ENCODE assay signal across 20 cellular contexts in the genomic region with DNA sequence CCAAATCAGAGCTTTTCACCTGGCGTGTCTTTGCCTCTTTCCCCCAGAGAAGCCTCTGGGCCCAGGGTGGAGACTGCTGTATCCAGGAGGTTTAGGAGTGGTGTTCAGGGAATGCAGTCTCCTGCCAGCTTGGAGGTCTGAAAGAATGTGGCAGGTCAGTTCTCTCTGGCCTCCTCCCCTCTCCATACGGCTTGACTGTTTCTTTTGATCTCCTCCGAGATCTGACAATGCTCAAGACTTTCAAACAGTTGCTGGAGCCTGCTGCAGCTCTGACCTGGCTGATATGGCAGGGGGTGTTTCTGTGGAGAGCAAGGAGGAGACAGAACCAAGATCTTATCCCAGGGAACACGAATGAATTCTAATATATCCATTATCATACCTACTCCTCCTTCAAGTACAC. TPM values are rescaled to one million over a fixed set of nuclear protein-coding genes. Genes with fewer than 3 reads are reported as not detected.
A peak's percentile ranks its signal among the peaks of the same experiment; 100 is the strongest.
DNase-seq lines count a peak whose midpoint lies in the region; ATAC-seq and TF ChIP-seq lines count a peak whose summit lies in the region.
"Had no signal": no experiment of that assay in that cellular context is flagged by ENCODE, and none has a peak within 500 bp of the region (broad histone marks: within the 10 kb centered on the region; RNA-seq: fewer than 3 reads in every experiment).

No MANE protein-coding gene starts in this region.

- TF ChIP-seq POLR2A in lower leg skin (IDR thresholded peaks at IDR 0.05), result no peak

- no peaks in the 10 kb centered on the region for H3K36me3 ChIP-seq in NT2/D1 (ENCODE audit: insufficient read depth, insufficient read length, low read length)
- H3K36me3 ChIP-seq in neutrophil, result no peaks in the 10 kb centered on the region
- H3K36me3 ChIP-seq: stomach had no signal

- H3K4me3 ChIP-seq in NT2/D1 (ENCODE audit: insufficient read length, low read depth) (no peak overlapping the region), neutrophil (ENCODE audit: low read depth in 1 of 2, low read length in 1 of 2) (no peak overlapping the region), lower leg skin (ENCODE audit: low read depth, poor library complexity, severe bottlenecking) (no peak overlapping the region)
- H3K4me3 ChIP-seq: BLaER1, stomach had no signal

- 47 to 52% methylated on average over 4 of the region's 4 CpGs for WGBS in lower leg skin, 2 donors

- no peak for TF ChIP-seq CTCF in neutrophil (IDR thresholded peaks at IDR 0.05)
- TF ChIP-seq CTCF in lower leg skin (IDR thresholded peaks at IDR 0.05), result no peak
- TF ChIP-seq CTCF in GM13976 (IDR thresholded peaks at IDR 0.05; ENCODE audit: borderline replicate concordance, control extremely low read depth, extremely low read depth, insufficient read depth, missing control alignments), result no peak

- DNase-seq in EH (ENCODE audit: low read depth), result peak; percentile 57
- peak; percentile 23 for DNase-seq in NT2/D1 (ENCODE audit: low read depth, low spot score)
- DNase-seq in glomerular visceral epithelial cell (ENCODE audit: extremely low spot score), result peak; percentile 38
- DNase-seq in activated CD8-positive, alpha-beta memory T cell treated with anti-CD3 and anti-CD28 coated beads, Interleukin-2, amount 50 U/mL, for 4 hours, result no peak
- DNase-seq in lower leg skin (ENCODE audit: low spot score in 2 of 2), result no peak
- DNase-seq in GM13976 (ENCODE audit: low spot score), result no peak
- DNase-seq: activated CD4-positive, alpha-beta T cell treated with anti-CD3 and anti-CD28 coated beads for 36 hours; activated T-cell treated with anti-CD3 and anti-CD28 coated beads, Interleukin-2, amount 50 U/mL, for 48 hours; amygdala; H9; hippocampal formation; NCI-H1105; NCI-H2227 treated with DMSO at 0.1 percent for 48 hours; PC-3; stomach had no signal

- in situ Hi-C loops in GM13976 (cut with MboI; ENCODE audit: low sequenced_read_pairs, unreplicated experiment), result no loop called here

- no peak overlapping the region for H3K9ac ChIP-seq in NT2/D1 (ENCODE audit: insufficient read length, low read depth)
- H3K9ac ChIP-seq: BLaER1 had no signal

- H3K27ac ChIP-seq in neutrophil, result peak overlapping the region; percentile 90
- H3K27ac ChIP-seq: BLaER1 had no signal

- no peak for ATAC-seq in GM18868 (IDR thresholded peaks at IDR 0.05; ENCODE audit: unreplicated experiment)
- ATAC-seq: activated CD4-positive, alpha-beta T cell treated with anti-CD3 and anti-CD28 coated beads for 36 hours; PC-3 had no signal

- H3K9me3 ChIP-seq in NT2/D1 (ENCODE audit: insufficient read depth, low read length) (peaks cover 37% of the 10 kb centered on the region; the same call in 1 of the 2 replicates), neutrophil (no peaks in the 10 kb centered on the region)

- no peaks in the 10 kb centered on the region for H3K27me3 ChIP-seq in NT2/D1 (ENCODE audit: insufficient read depth, insufficient read length)
- no peaks in the 10 kb centered on the region for H3K27me3 ChIP-seq in neutrophil
- H3K27me3 ChIP-seq: BLaER1, stomach had no signal

- no peaks in the 10 kb centered on the region for H3K4me1 ChIP-seq in NT2/D1 (ENCODE audit: insufficient read depth, insufficient read length)
- peaks cover 44 to 61% of the 10 kb centered on the region in 2 experiments for H3K4me1 ChIP-seq in neutrophil (ENCODE audit: control insufficient read depth in 1 of 2, insufficient read depth in 1 of 2, low read depth in 1 of 2, low read length in 1 of 2)
- H3K4me1 ChIP-seq: BLaER1 had no signal

- intact Hi-C loops in lower leg skin (cut with DNase I; ENCODE audit: low total_unique reads), result no loop called here

RNA-seq across cellular contexts. Expression of a gene that starts 24.7 kb away (rescaled TPM):
- not detected for total RNA-seq in lower leg skin
- total RNA-seq: activated CD4-positive, alpha-beta T cell treated with anti-CD3 and anti-CD28 coated beads for 36 hours; Daoy; H9; HT1080 had no signal

Comparison
In these comparisons a context has a peak if more than half of its experiments do, and no peak if none do; other contexts are left out.
1. DNase-seq: peak in EH (single experiment), NT2/D1 (single experiment) and glomerular visceral epithelial cell (single experiment); none in activated CD8-positive, alpha-beta memory T cell treated with anti-CD3 and anti-CD28 coated beads, Interleukin-2, amount 50 U/mL, for 4 hours (single experiment), lower leg skin (0 of 2) and GM13976 (single experiment).